ENCODE assay signal across 33 cellular contexts in the genomic region with DNA sequence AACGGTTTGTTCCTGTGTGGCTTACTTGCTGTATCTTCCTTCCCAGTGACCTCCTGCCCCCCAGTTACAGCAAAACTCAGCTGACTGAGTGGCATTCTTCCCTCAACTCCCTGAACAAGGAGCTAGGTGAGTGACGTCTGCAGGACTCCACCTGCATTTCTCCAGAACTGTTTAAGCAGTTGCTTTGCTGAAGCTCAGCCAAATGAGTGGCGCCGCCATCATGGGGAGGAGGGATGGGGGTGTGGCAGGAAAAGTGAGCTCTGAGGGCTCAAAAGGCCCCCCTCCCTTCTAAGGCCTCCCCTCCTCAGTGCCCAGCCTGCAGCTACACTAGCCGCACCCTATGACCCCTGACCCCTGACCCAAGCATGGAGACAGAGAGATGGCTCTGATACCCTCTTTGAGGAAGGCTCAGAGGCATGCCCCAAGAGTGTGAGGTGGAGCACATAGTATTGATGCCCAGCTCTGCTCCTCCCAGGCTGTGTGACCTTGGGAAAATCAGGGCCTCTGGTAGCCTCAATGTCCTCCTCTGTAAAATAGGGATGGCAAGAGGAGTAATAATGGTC.
"Had no signal": no experiment of that assay in that cellular context is flagged by ENCODE, and none has a peak within 500 bp of the region (broad histone marks: within the 10 kb centered on the region; RNA-seq: fewer than 3 reads in every experiment).

No MANE protein-coding gene starts in this region.

- H3K4me1 ChIP-seq: esophagus squamous epithelium, gastroesophageal sphincter had no signal

- H3K27me3 ChIP-seq: brain microvascular endothelial cell, dorsolateral prefrontal cortex, esophagus squamous epithelium, gastroesophageal sphincter had no signal

- FAIRE-seq: astrocyte, bronchial epithelial cell had no signal

- DNase-seq: activated B cell treated with CpG ODN at 0.5 μM for 24 hours; activated CD4-positive, alpha-beta T cell treated with anti-CD3 and anti-CD28 coated beads for 48 hours; activated CD4-positive, alpha-beta T cell treated with anti-CD3 and anti-CD28 coated beads, Interleukin-2, amount 50 U/mL, for 1 hour; activated CD4-positive, alpha-beta T cell treated with anti-CD3 and anti-CD28 coated beads, Interleukin-2, amount 50 U/mL, for 48 hours; activated CD8-positive, alpha-beta memory T cell treated with anti-CD3 and anti-CD28 coated beads for 24 hours; activated CD8-positive, alpha-beta T cell treated with anti-CD3 and anti-CD28 coated beads for 36 hours; activated effector memory CD4-positive, alpha-beta T cell treated with Interleukin-2 at 50 U/mL for 16 hours; activated gamma-delta T cell treated with Interleukin-2 at 50 U/mL for 16 hours; activated naive CD4-positive, alpha-beta T cell treated with anti-CD3 and anti-CD28 coated beads, Interleukin-2, amount 50 U/mL, for 16 hours; activated naive CD4-positive, alpha-beta T cell treated with Interleukin-2 at 50 U/mL for 16 hours; activated T-cell treated with anti-CD3 and anti-CD28 coated beads, Interleukin-2, amount 50 U/mL, for 4 hours; amniotic stem cell; anterior cingulate cortex; brain microvascular endothelial cell; dorsolateral prefrontal cortex; effector memory CD4-positive, alpha-beta T cell; endodermal cell; esophagus squamous epithelium; foreskin melanocyte; T-cell; T1000; WERI-Rb-1 had no signal

- H3K27ac ChIP-seq: brain microvascular endothelial cell, coronary artery, dorsolateral prefrontal cortex, esophagus squamous epithelium, gastroesophageal sphincter, WERI-Rb-1 had no signal

- H3K27ac Mint-ChIP-seq: activated B cell treated with CpG ODN at 0.5 μM for 24 hours; activated CD8-positive, alpha-beta T cell treated with anti-CD3 and anti-CD28 coated beads for 36 hours; activated naive CD8-positive, alpha-beta T cell; dendritic cell treated with granulocyte-macrophage colony-stimulating factor and Interleukin-4, amounts not matched to agents 40 ng/mL and 50 ng/mL, for 4 days; endodermal cell; T-cell; T-helper 1 cell treated with Interleukin-12 subunit alpha and Interleukin-12 subunit beta and Interleukin-4 antibody, amounts not matched to agents 30 μg/mL and 1 μg/mL, for 36 hours; T-helper 2 cell treated with Interferon-gamma antibody and Interleukin-4, amounts not matched to agents 5 μg/mL and 100 μg/mL, for 36 hours had no signal

- H3K36me3 ChIP-seq: brain microvascular endothelial cell had no signal

- H3K9me3 ChIP-seq: esophagus squamous epithelium, gastroesophageal sphincter had no signal

- H3K4me3 Mint-ChIP-seq: activated B cell treated with CpG ODN at 0.5 μM for 24 hours; activated CD8-positive, alpha-beta T cell treated with anti-CD3 and anti-CD28 coated beads for 36 hours; activated naive CD8-positive, alpha-beta T cell; activated T-cell treated with anti-CD3 and anti-CD28 coated beads, Interleukin-2, amount 50 U/mL, for 4 hours; activated T-helper 17 cell treated with anti-CD3 and anti-CD28 coated beads, Interleukin-2, amount 50 U/mL, for 72 hours; central memory CD8-positive, alpha-beta T cell; dendritic cell treated with granulocyte-macrophage colony-stimulating factor and Interleukin-4, amounts not matched to agents 40 ng/mL and 50 ng/mL, for 4 days; endodermal cell; T-cell; T-helper 1 cell treated with Interleukin-12 subunit alpha and Interleukin-12 subunit beta and Interleukin-4 antibody, amounts not matched to agents 30 μg/mL and 1 μg/mL, for 36 hours; T-helper 2 cell treated with Interferon-gamma antibody and Interleukin-4, amounts not matched to agents 5 μg/mL and 100 μg/mL, for 36 hours had no signal

- H3K9me3 Mint-ChIP-seq: activated B cell treated with CpG ODN at 0.5 μM for 24 hours; activated CD8-positive, alpha-beta T cell treated with anti-CD3 and anti-CD28 coated beads for 36 hours; activated T-cell treated with anti-CD3 and anti-CD28 coated beads, Interleukin-2, amount 50 U/mL, for 4 hours; activated T-helper 17 cell treated with anti-CD3 and anti-CD28 coated beads, Interleukin-2, amount 50 U/mL, for 72 hours; central memory CD8-positive, alpha-beta T cell; dendritic cell treated with granulocyte-macrophage colony-stimulating factor and Interleukin-4, amounts not matched to agents 40 ng/mL and 50 ng/mL, for 4 days; endodermal cell; T-cell; T-helper 1 cell treated with Interleukin-12 subunit alpha and Interleukin-12 subunit beta and Interleukin-4 antibody, amounts not matched to agents 30 μg/mL and 1 μg/mL, for 36 hours; T-helper 2 cell treated with Interferon-gamma antibody and Interleukin-4, amounts not matched to agents 5 μg/mL and 100 μg/mL, for 36 hours had no signal

- ATAC-seq: activated CD4-positive, CD25-positive, alpha-beta regulatory T cell treated with anti-CD3 and anti-CD28 coated beads, Interleukin-2, amount 50 U/mL, for 24 hours; activated CD8-positive, alpha-beta T cell treated with anti-CD3 and anti-CD28 coated beads for 36 hours; activated T-cell treated with anti-CD3 and anti-CD28 coated beads, Interleukin-2, amount 50 U/mL, for 4 hours; activated T-helper 17 cell treated with anti-CD3 and anti-CD28 coated beads, Interleukin-2, amount 50 U/mL, for 72 hours; gastroesophageal sphincter; T-cell had no signal

- H3K27me3 Mint-ChIP-seq: activated B cell treated with CpG ODN at 0.5 μM for 24 hours; activated CD8-positive, alpha-beta T cell treated with anti-CD3 and anti-CD28 coated beads for 36 hours; activated naive CD8-positive, alpha-beta T cell; activated T-helper 17 cell treated with anti-CD3 and anti-CD28 coated beads, Interleukin-2, amount 50 U/mL, for 72 hours; central memory CD8-positive, alpha-beta T cell; dendritic cell treated with granulocyte-macrophage colony-stimulating factor and Interleukin-4, amounts not matched to agents 40 ng/mL and 50 ng/mL, for 4 days; T-cell had no signal

- H3K4me1 Mint-ChIP-seq: activated B cell treated with CpG ODN at 0.5 μM for 24 hours had no signal

- H3K4me3 ChIP-seq: coronary artery, dorsolateral prefrontal cortex, esophagus squamous epithelium, gastroesophageal sphincter had no signal
